8 cellular contexts compared by ENCODE assay signal in the genomic region with DNA sequence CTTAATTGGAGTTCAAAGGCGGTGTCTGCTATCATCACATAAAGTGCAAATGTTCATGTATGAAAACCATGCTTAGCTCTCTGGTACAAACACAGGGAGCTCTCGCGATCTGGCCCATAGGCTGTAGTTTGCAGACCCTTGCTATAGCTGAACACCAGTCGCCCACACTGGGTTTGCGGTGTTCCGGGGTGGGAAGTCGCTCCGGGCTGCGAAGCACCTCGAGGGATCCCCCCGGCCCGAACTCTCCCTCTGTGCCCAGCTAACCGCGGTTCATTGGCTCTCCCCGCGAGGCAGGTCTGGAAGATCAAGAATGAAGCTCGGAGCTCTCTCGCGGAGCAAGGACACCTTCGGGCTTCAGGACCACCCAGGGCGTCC. TPM values are rescaled to one million over a fixed set of nuclear protein-coding genes. Genes with fewer than 3 reads are reported as not detected.
DNase-seq lines count a peak whose midpoint lies in the region; ATAC-seq and TF ChIP-seq lines count a peak whose summit lies in the region.

No MANE protein-coding gene starts in this region.

- intact Hi-C loops in naive thymus-derived CD4-positive, alpha-beta T cell (cut with micrococcal nuclease): loop anchor here (2.0 to 5.0 kb wide), 5 partner anchors 20 to 1236 kb away; a partner anchor contains a TSS

- H3K36me3 ChIP-seq in KMS-11 (ENCODE audit: insufficient read depth): no peaks in the 10 kb centered on the region
- peaks cover 0 to 7% (median 0%) of the 10 kb centered on the region in 3 experiments for H3K36me3 ChIP-seq in naive thymus-derived CD4-positive, alpha-beta T cell (ENCODE audit: control insufficient read depth in 2 of 3, insufficient read depth in 3 of 3, low read length in 3 of 3)

- peaks cover 3% of the 10 kb centered on the region for H3K27me3 ChIP-seq in AG04450 (ENCODE audit: control insufficient read depth, insufficient read depth, low read length)
- no peaks in the 10 kb centered on the region for H3K27me3 ChIP-seq in KMS-11 (ENCODE audit: insufficient read depth, low read depth)
- no peaks in the 10 kb centered on the region for H3K27me3 ChIP-seq in naive thymus-derived CD4-positive, alpha-beta T cell (ENCODE audit: control insufficient read depth in 2 of 2, insufficient read depth in 2 of 2, low read length in 2 of 2)

- H3K4me2 ChIP-seq in KMS-11: peak overlapping the region; percentile 68

- TF ChIP-seq CTCF in AG04450 (IDR thresholded peaks at IDR 0.05; ENCODE audit: low read depth, low read length) (no peak), KMS-11 (conservative IDR thresholded peaks at IDR 0.05; ENCODE audit: low read depth, low read length) (no peak), choroid plexus epithelial cell (conservative IDR thresholded peaks at IDR 0.05; ENCODE audit: low read depth, low read length) (no peak)

- peaks cover 37% of the 10 kb centered on the region; the same call in 1 of the 2 replicates for H3K79me2 ChIP-seq in KMS-11 (ENCODE audit: insufficient read depth, low read depth)

- H3K27ac ChIP-seq in AG04450 (ENCODE audit: low read depth, low read length): no peak overlapping the region
- H3K27ac ChIP-seq in KMS-11: no peak overlapping the region
- H3K27ac ChIP-seq in naive thymus-derived CD4-positive, alpha-beta T cell (ENCODE audit: low read depth, low read length): peak overlapping the region; percentile 73

- H3K27me3 Mint-ChIP-seq in naive thymus-derived CD4-positive, alpha-beta T cell: peaks cover 0 to 18% (median 0%) of the 10 kb centered on the region in 5 donors

- H4K20me1 ChIP-seq in KMS-11 (ENCODE audit: insufficient read depth): no peaks in the 10 kb centered on the region

- CTCF ChIA-PET in AG04450 (lab: Charles Lee): interaction anchor here (1.3 to 2.1 kb wide), 3 partner anchors 13 to 24 kb away, joined by 4 to 6 read pairs (median 6); no protein-coding TSS in a partner anchor
- CTCF ChIA-PET in naive thymus-derived CD4-positive, alpha-beta T cell (lab: Charles Lee): interaction anchor here (0.5 to 0.9 kb wide), 3 partner anchors 22 to 110 kb away, joined by 3 read pairs; no protein-coding TSS in a partner anchor

- peaks cover 0 to 22% (median 9%) of the 10 kb centered on the region in 5 donors for H3K36me3 Mint-ChIP-seq in naive thymus-derived CD4-positive, alpha-beta T cell

- POLR2A ChIA-PET in AG04450 (lab: Yijun Ruan, JAX): interaction anchor here (0.6 kb wide), 1 partner anchor 24 kb away, joined by 3 read pairs; no protein-coding TSS in a partner anchor
- POLR2A ChIA-PET in naive thymus-derived CD4-positive, alpha-beta T cell (lab: Charles Lee): interaction anchor here (0.8 to 0.9 kb wide), 3 partner anchors 181 to 944 kb away, joined by 3 to 4 read pairs (median 3); a partner anchor contains a TSS

- ATAC-seq in GM19463 (IDR thresholded peaks at IDR 0.05; ENCODE audit: unreplicated experiment): peak; percentile 4
- ATAC-seq in naive thymus-derived CD4-positive, alpha-beta T cell: peak; percentile 33
- no peak for ATAC-seq in HG03097 (IDR thresholded peaks at IDR 0.05; ENCODE audit: low FRiP score, unreplicated experiment)

- H3K4me1 ChIP-seq in KMS-11 (ENCODE audit: low read depth, poor library complexity, severe bottlenecking): peaks cover 9% of the 10 kb centered on the region
- H3K4me1 ChIP-seq in naive thymus-derived CD4-positive, alpha-beta T cell (ENCODE audit: control insufficient read depth in 2 of 2, insufficient read depth in 2 of 2, low read length in 2 of 2): peaks cover 0 to 6% of the 10 kb centered on the region in 2 donors

- no peaks in the 10 kb centered on the region for H3K9me3 ChIP-seq in AG04450 (ENCODE audit: control insufficient read depth, insufficient read depth, low read length)
- H3K9me3 ChIP-seq in naive thymus-derived CD4-positive, alpha-beta T cell (ENCODE audit: control insufficient read depth in 2 of 3, low read length in 3 of 3): no peaks in the 10 kb centered on the region

- H3K27ac Mint-ChIP-seq in naive thymus-derived CD4-positive, alpha-beta T cell: peak overlapping the region; percentile 48 to 86 (median 79)

- peak overlapping the region; percentile 85 to 92 (median 88) for H3K4me3 Mint-ChIP-seq in naive thymus-derived CD4-positive, alpha-beta T cell

- peak overlapping the region; percentile 71 for H3K4me3 ChIP-seq in AG04450 (ENCODE audit: low read depth, low read length)
- no peak overlapping the region for H3K4me3 ChIP-seq in KMS-11 (IDR thresholded peaks at IDR 0.05; ENCODE audit: insufficient read depth, low read depth, low read length)
- H3K4me3 ChIP-seq in choroid plexus epithelial cell (ENCODE audit: low read depth, low read length): peak overlapping the region; percentile 76
- H3K4me3 ChIP-seq in naive thymus-derived CD4-positive, alpha-beta T cell (ENCODE audit: low read length): peak overlapping the region; percentile 74

- peak overlapping the region; percentile 76 for H2AFZ ChIP-seq in KMS-11 (ENCODE audit: low read depth)

- H3K9ac ChIP-seq in KMS-11: peak overlapping the region; percentile 82; the same call in 1 of the 2 replicates

- peaks cover 0 to 17% (median 0%) of the 10 kb centered on the region in 11 donors for H3K9me3 Mint-ChIP-seq in naive thymus-derived CD4-positive, alpha-beta T cell

- peaks cover 8 to 42% (median 33%) of the 10 kb centered on the region in 7 donors for H3K4me1 Mint-ChIP-seq in naive thymus-derived CD4-positive, alpha-beta T cell

- DNase-seq in AG04450 (ENCODE audit: low read depth, low spot score) (no peak), choroid plexus epithelial cell (ENCODE audit: low read depth) (no peak), NCI-H69 (lab: John Stamatoyannopoulos, UW) (no peak)
- DNase-seq in naive thymus-derived CD4-positive, alpha-beta T cell: peak in 1 of 9 donors; percentile 23
- no peak for DNase-seq in NK-92 treated with Interleukin-12 subunit alpha and Interleukin-12 subunit beta, amount 100 ng/mL, for 24 hours (lab: John Stamatoyannopoulos, UW)

RNA-seq across cellular contexts. Expression of a gene that starts 0.3 kb away (rescaled TPM):
- 19.0 and 21.3 TPM in 2 replicates for polyA plus RNA-seq in AG04450 (2011; rRNA removed)
- polyA minus RNA-seq in AG04450 (2011; rRNA and poly(A)+ RNA removed): 41.2 and 49.9 TPM in 2 replicates
- total RNA-seq in naive thymus-derived CD4-positive, alpha-beta T cell: 10 to 100 TPM; 24.7 to 95.8 (median 32.0) TPM
- 10 to 100 TPM; 26.0 to 34.7 TPM for polyA plus RNA-seq in naive thymus-derived CD4-positive, alpha-beta T cell
